In genomic region chr19:43432866-43433673, GRCh38 we compare ENCODE assay signal across 8 cellular contexts. TPM values are rescaled to one million over a fixed set of nuclear protein-coding genes. Genes with fewer than 3 reads are reported as not detected.
DNase-seq lines count a peak whose midpoint lies in the region; ATAC-seq and TF ChIP-seq lines count a peak whose summit lies in the region.

No MANE protein-coding gene starts in this region.

- H3K4me3 ChIP-seq in foreskin fibroblast (ENCODE audit: low read depth in 1 of 2, low read length in 2 of 2), result no peak overlapping the region

- ATAC-seq in HG03097 (IDR thresholded peaks at IDR 0.05; ENCODE audit: low FRiP score, unreplicated experiment), result no peak

- TF ChIP-seq CTCF in foreskin fibroblast (IDR thresholded peaks at IDR 0.05; ENCODE audit: low read depth, low read length), result peak; percentile 90

- DNase-seq in DMS 273 (lab: John Stamatoyannopoulos, UW; ENCODE audit: unreplicated experiment) (peak; percentile 76), HT1080 (ENCODE audit: low read depth) (peak; percentile 66), RKO (ENCODE audit: low spot score) (peak; percentile 54), activated T-helper 1 cell treated with Interleukin-2 at 50 U/mL for 16 hours (ENCODE audit: low read depth) (peak; percentile 64), foreskin fibroblast (peak; percentile 33 to 69), pulmonary artery endothelial cell (ENCODE audit: low read depth, low spot score) (peak; percentile 5), cortex of kidney (lab: John Stamatoyannopoulos, UW) (no peak)

RNA-seq across cellular contexts. Expression of gene TEX101, which starts 18.4 kb away (rescaled TPM):
- not detected in 2 replicates for total RNA-seq in HT1080 (2014; rRNA removed; shearing (Covaris generic))
- not detected in 2 replicates for polyA plus RNA-seq in HT1080 (2015; cell fraction: cytosol; rRNA removed)
- not detected in 2 replicates for polyA plus RNA-seq in HT1080 (2015; cell fraction: nucleus; rRNA removed)
- total RNA-seq in pulmonary artery endothelial cell, result not detected in 2 replicates

RNA-seq across cellular contexts. Expression of gene LYPD3, which starts 32.3 kb away (rescaled TPM):
- total RNA-seq in HT1080 (2014; rRNA removed; shearing (Covaris generic)), result not detected in 2 replicates
- not detected in 2 replicates for polyA plus RNA-seq in HT1080 (2015; cell fraction: cytosol; rRNA removed)
- not detected in 2 replicates for polyA plus RNA-seq in HT1080 (2015; cell fraction: nucleus; rRNA removed)
- not detected in 2 replicates for total RNA-seq in pulmonary artery endothelial cell
